Comparison of ENCODE assay signal across 27 cellular contexts in genomic region chr2:100065029-100065428, GRCh38.
"Had no signal": no experiment of that assay in that cellular context is flagged by ENCODE, and none has a peak within 500 bp of the region (broad histone marks: within the 10 kb centered on the region; RNA-seq: fewer than 3 reads in every experiment).

No MANE protein-coding gene starts in this region.

- H3K27me3 ChIP-seq: heart right ventricle, sigmoid colon, suprapubic skin, tibial artery, upper lobe of right lung had no signal

- ATAC-seq: esophagus mucosa; heart right ventricle; naive thymus-derived CD4-positive, alpha-beta T cell; psoas muscle; T-helper 17 cell; upper lobe of right lung had no signal

- H2AFZ ChIP-seq: parathyroid adenoma had no signal

- H3K36me3 Mint-ChIP-seq: stimulated activated effector memory CD8-positive, alpha-beta T cell treated with anti-CD3 and anti-CD28 coated beads, Interleukin-12 subunit alpha, Interleukin-12 subunit beta, amount 100 ng/mL, for 72 hours had no signal

- H3K4me3 Mint-ChIP-seq: activated T-helper 1 cell treated with anti-CD3 and anti-CD28 coated beads, Interleukin-12 subunit alpha, Interleukin-12 subunit beta, Interleukin-2, Interleukin-4 antibody, amounts not matched to agents 30 ng/mL and 10 ng/mL and 1 ng/mL, durations not matched to agents 14 hours and 24 hours and 36 hours; dendritic cell treated with granulocyte-macrophage colony-stimulating factor and Interleukin-4, amounts not matched to agents 40 ng/mL and 50 ng/mL, for 4 days; endodermal cell; naive thymus-derived CD4-positive, alpha-beta T cell; neural crest cell; stimulated activated effector memory CD8-positive, alpha-beta T cell treated with anti-CD3 and anti-CD28 coated beads, Interleukin-12 subunit alpha, Interleukin-12 subunit beta, amount 100 ng/mL, for 72 hours; T-helper 17 cell had no signal

- H3K36me3 ChIP-seq: heart right ventricle, sigmoid colon, suprapubic skin, tibial artery, upper lobe of right lung had no signal

- H3K79me2 ChIP-seq: parathyroid adenoma had no signal

- H3K27ac Mint-ChIP-seq: activated T-helper 1 cell treated with anti-CD3 and anti-CD28 coated beads, Interleukin-12 subunit alpha, Interleukin-12 subunit beta, Interleukin-2, Interleukin-4 antibody, amounts not matched to agents 30 ng/mL and 10 ng/mL and 1 ng/mL, durations not matched to agents 14 hours and 24 hours and 36 hours; dendritic cell treated with granulocyte-macrophage colony-stimulating factor and Interleukin-4, amounts not matched to agents 40 ng/mL and 50 ng/mL, for 4 days; endodermal cell; naive thymus-derived CD4-positive, alpha-beta T cell; stimulated activated effector memory CD8-positive, alpha-beta T cell treated with anti-CD3 and anti-CD28 coated beads, Interleukin-12 subunit alpha, Interleukin-12 subunit beta, amount 100 ng/mL, for 72 hours; T-helper 17 cell had no signal

- H3K27me3 Mint-ChIP-seq: dendritic cell treated with granulocyte-macrophage colony-stimulating factor and Interleukin-4, amounts not matched to agents 40 ng/mL and 50 ng/mL, for 4 days had no signal

- H3K27ac ChIP-seq: heart right ventricle, parathyroid adenoma, psoas muscle, sigmoid colon, suprapubic skin, tibial artery, upper lobe of right lung had no signal

- H3K9ac ChIP-seq: parathyroid adenoma had no signal

- DNase-seq: activated gamma-delta T cell; activated naive CD4-positive, alpha-beta T cell treated with anti-CD3 and anti-CD28 coated beads, Interleukin-2, amount 50 U/mL, for 16 hours; activated naive CD8-positive, alpha-beta T cell treated with anti-CD3 and anti-CD28 coated beads, Interleukin-2, amount 50 U/mL, for 24 hours; activated T-cell treated with anti-CD3 and anti-CD28 coated beads for 4 hours; amygdala; caudate nucleus; endodermal cell; foreskin fibroblast; heart right ventricle; midbrain; naive thymus-derived CD4-positive, alpha-beta T cell; nucleus accumbens; psoas muscle; sigmoid colon; small intestine; stimulated activated CD4-positive, alpha-beta T cell treated with anti-CD3 and anti-CD28 coated beads, Interleukin-4, amount 100 ng/mL, for 24 hours; T-helper 17 cell; T1000; tibial artery; upper lobe of right lung had no signal

- H3K4me1 Mint-ChIP-seq: endodermal cell had no signal

- H3K4me1 ChIP-seq: parathyroid adenoma, psoas muscle, sigmoid colon had no signal

- H3K9me3 ChIP-seq: psoas muscle, sigmoid colon, suprapubic skin, tibial artery, upper lobe of right lung had no signal

- H3K4me3 ChIP-seq: heart right ventricle, psoas muscle, sigmoid colon, suprapubic skin, tibial artery, upper lobe of right lung had no signal
